Comparison of ENCODE assay signal across 8 cellular contexts in genomic region chr12:98504368-98504617, GRCh38. TPM values are rescaled to one million over a fixed set of nuclear protein-coding genes. Genes with fewer than 3 reads are reported as not detected.
DNase-seq lines count a peak whose midpoint lies in the region; ATAC-seq and TF ChIP-seq lines count a peak whose summit lies in the region.

No MANE protein-coding gene starts in this region.

- DNase-seq in cardiac muscle cell (ENCODE audit: low read depth in 1 of 2, low spot score in 1 of 2), result no peak
- no peak for DNase-seq in Right ventricle myocardium superior
- no peak for DNase-seq in Jurkat, Clone E6-1 (ENCODE audit: low read depth, low spot score)
- DNase-seq in colonic mucosa, result no peak
- DNase-seq in amniotic stem cell (lab: John Stamatoyannopoulos, UW), result no peak
- no peak for DNase-seq in islet precursor cell
- no peak for DNase-seq in putamen (ENCODE audit: low spot score)

- H3K4me1 ChIP-seq in cardiac muscle cell (ENCODE audit: low read depth) (peaks cover 4% of the 10 kb centered on the region), colonic mucosa (no peaks in the 10 kb centered on the region), neutrophil (ENCODE audit: control insufficient read depth in 1 of 2, insufficient read depth in 1 of 2, low read depth in 1 of 2, low read length in 1 of 2) (peaks cover 21 to 26% of the 10 kb centered on the region in 2 experiments)

- H3K27me3 ChIP-seq in cardiac muscle cell (no peaks in the 10 kb centered on the region), colonic mucosa (no peaks in the 10 kb centered on the region), neutrophil (no peaks in the 10 kb centered on the region)

- intact Hi-C loops in Right ventricle myocardium superior (cut with DNase I), result no loop called here
- intact Hi-C loops in colonic mucosa (cut with DNase I), result no loop called here

- peak overlapping the region; percentile 68 for H3K4me3 ChIP-seq in cardiac muscle cell
- peak overlapping the region; percentile 87 for H3K4me3 ChIP-seq in Jurkat, Clone E6-1 (ENCODE audit: low read length)
- peak overlapping the region; percentile 51 for H3K4me3 ChIP-seq in colonic mucosa
- peak overlapping the region; percentile 67 to 71 for H3K4me3 ChIP-seq in neutrophil (ENCODE audit: low read depth in 1 of 2, low read length in 1 of 2)

- H3K27ac ChIP-seq in cardiac muscle cell, result peak overlapping the region; percentile 98
- peak overlapping the region; percentile 96 for H3K27ac ChIP-seq in colonic mucosa
- H3K27ac ChIP-seq in neutrophil, result peak overlapping the region; percentile 88

- no peak for ATAC-seq in Right ventricle myocardium superior (ENCODE audit: poor library complexity)

- no peak for TF ChIP-seq CTCF in cardiac muscle cell (IDR thresholded peaks at IDR 0.05; ENCODE audit: low read depth, low read length)
- TF ChIP-seq CTCF in colonic mucosa (IDR thresholded peaks at IDR 0.05), result no peak
- TF ChIP-seq CTCF in neutrophil (IDR thresholded peaks at IDR 0.05), result no peak

- H3K36me3 ChIP-seq in cardiac muscle cell, result no peaks in the 10 kb centered on the region
- H3K36me3 ChIP-seq in colonic mucosa, result no peaks in the 10 kb centered on the region
- no peaks in the 10 kb centered on the region for H3K36me3 ChIP-seq in neutrophil

- peak overlapping the region in 1 of 2 donors; percentile 81 for H3K9ac ChIP-seq in colonic mucosa (ENCODE audit: low read depth in 2 of 2, low read length in 2 of 2)

- H3K9me3 ChIP-seq in cardiac muscle cell (ENCODE audit: low read depth), result no peaks in the 10 kb centered on the region
- H3K9me3 ChIP-seq in colonic mucosa, result no peaks in the 10 kb centered on the region
- no peaks in the 10 kb centered on the region for H3K9me3 ChIP-seq in neutrophil

RNA-seq across cellular contexts. Expression of gene TMPO, which starts 11.1 kb away (rescaled TPM):
- 98.1 and 123 TPM in 2 replicates for total RNA-seq in cardiac muscle cell
- polyA plus RNA-seq in cardiac muscle cell, result 26.6 and 40.9 TPM in 2 replicates
- total RNA-seq in Right ventricle myocardium superior, result 15.2 TPM
- 290 TPM for polyA plus RNA-seq in Jurkat, Clone E6-1 (2012; ENCODE audit: insufficient read depth, insufficient read length)
- total RNA-seq in colonic mucosa, result 100 to 1,000 TPM in 1 of 2 donors, 10 to 100 TPM in 1; 80.0 to 202 TPM
